ENCODE assay signal across 13 cellular contexts in genomic region chr6:28384143-28384533, GRCh38. TPM values are rescaled to one million over a fixed set of nuclear protein-coding genes. Genes with fewer than 3 reads are reported as not detected.
DNase-seq lines count a peak whose midpoint lies in the region; ATAC-seq and TF ChIP-seq lines count a peak whose summit lies in the region.
"Had no signal": no experiment of that assay in that cellular context is flagged by ENCODE, and none has a peak within 500 bp of the region (broad histone marks: within the 10 kb centered on the region; RNA-seq: fewer than 3 reads in every experiment).

No MANE protein-coding gene starts in this region.

- H3K27ac ChIP-seq in IMR-90 (ENCODE audit: insufficient read depth, low read length) (no peak overlapping the region), testis (peak overlapping the region; percentile 51 to 81)

- H3K4me2 ChIP-seq in IMR-90 (ENCODE audit: low read depth, low read length): no peak overlapping the region

- no peak overlapping the region for H2BK120ac ChIP-seq in IMR-90 (ENCODE audit: low read depth, low read length)

- H4K8ac ChIP-seq in IMR-90 (ENCODE audit: low read depth in 2 of 2, low read length in 2 of 2): peak overlapping the region in 1 of 2 experiments; percentile 71; a peak in 2 of 4 replicates

- in situ Hi-C loops in IMR-90 (cut with MboI; ENCODE audit: low sequenced_read_pairs): no loop called here

- H3K14ac ChIP-seq in IMR-90 (replicated peaks; ENCODE audit: low read depth, low read length): no peak overlapping the region

- TF ChIP-seq CTCF in IMR-90 (conservative IDR thresholded peaks at IDR 0.05; ENCODE audit: low read depth, low read length) (no peak), testis (IDR thresholded peaks at IDR 0.05) (no peak)

- no peak overlapping the region for H2AK9ac ChIP-seq in IMR-90 (replicated peaks; ENCODE audit: low read depth, low read length, poor library complexity)

- POLR2A ChIA-PET in IMR-90 (lab: Charles Lee; ENCODE audit: unreplicated experiment): no interaction called here

- WGBS in IMR-90 (ENCODE audit: extremely low coverage in 2 of 2, insufficient read length in 1 of 2), 2 experiments: no CpG with 5 or more reads among the region's 2 CpGs
- WGBS in testis, 2 donors: 59 to 62% methylated on average over 2 of the region's 2 CpGs

- H4K20me1 ChIP-seq in IMR-90 (ENCODE audit: insufficient read depth, low read length): no peaks in the 10 kb centered on the region

- H3K27me3 ChIP-seq in IMR-90 (ENCODE audit: control insufficient read depth, insufficient read depth, low read length): no peaks in the 10 kb centered on the region
- no peaks in the 10 kb centered on the region for H3K27me3 ChIP-seq in endocrine pancreas (ENCODE audit: control insufficient read depth, insufficient read depth, low read length)
- H3K27me3 ChIP-seq in testis: no peaks in the 10 kb centered on the region

- TF ChIP-seq POLR2A in IMR-90 (IDR thresholded peaks at IDR 0.05; ENCODE audit: low read depth, low read length) (no peak), testis (IDR thresholded peaks at IDR 0.05) (no peak)

- BruUV-seq in IMR-90 (replicated peaks; lab: Mats Ljungman, UMichigan): no TSS peak

- no peaks in the 10 kb centered on the region for H3K9me1 ChIP-seq in IMR-90 (ENCODE audit: insufficient read depth, low read length)

- H3K36me3 ChIP-seq in IMR-90 (ENCODE audit: control insufficient read depth, insufficient read depth, low read length): peaks cover 18% of the 10 kb centered on the region
- H3K36me3 ChIP-seq in endocrine pancreas (ENCODE audit: control insufficient read depth, insufficient read depth, low read length): peaks cover 2% of the 10 kb centered on the region
- H3K36me3 ChIP-seq in testis (ENCODE audit: low read depth, missing control alignments): no peaks in the 10 kb centered on the region

- H3K4me1 ChIP-seq in IMR-90 (ENCODE audit: control insufficient read depth, insufficient read depth, low read length) (no peaks in the 10 kb centered on the region), endocrine pancreas (ENCODE audit: control insufficient read depth, insufficient read depth, low read length) (peaks cover 10% of the 10 kb centered on the region), testis (no peaks in the 10 kb centered on the region)

- H3K4me3 ChIP-seq in IMR-90 (ENCODE audit: insufficient read depth, low read depth, low read length): no peak overlapping the region
- H3K4me3 ChIP-seq in endocrine pancreas (ENCODE audit: control insufficient read depth, insufficient read depth, low read length): peak overlapping the region; percentile 33
- H3K4me3 ChIP-seq in testis: peak overlapping the region in 1 of 2 donors; percentile 40

- dilution Hi-C loops in IMR-90 (cut with HindIII; ENCODE audit: low sequenced_read_pairs, unreplicated experiment): no loop called here

- DNase-seq in IMR-90 (no peak), testis (no peak)
- DNase-seq: activated B cell treated with CpG ODN at 0.5 μM for 24 hours; activated CD8-positive, alpha-beta memory T cell treated with anti-CD3 and anti-CD28 coated beads, Interleukin-2, amount 50 U/mL, for 4 hours; EL; head of caudate nucleus; left ventricle myocardium superior; NCI-H1436 had no signal

- H2BK5ac ChIP-seq in IMR-90 (ENCODE audit: low read depth, low read length, poor library complexity, severe bottlenecking): no peak overlapping the region

- TF ChIP-seq RAD21 in IMR-90 (IDR thresholded peaks at IDR 0.05; ENCODE audit: low read length): no peak

- H3K79me1 ChIP-seq in IMR-90 (ENCODE audit: low read depth in 1 of 2, low read length in 2 of 2): peaks cover 21 to 35% of the 10 kb centered on the region in 2 experiments

- H3K9ac ChIP-seq in IMR-90 (ENCODE audit: low read depth, low read length): no peak overlapping the region
- H3K9ac ChIP-seq in endocrine pancreas (ENCODE audit: control insufficient read depth, insufficient read depth, low read length): no peak overlapping the region

- H2AK5ac ChIP-seq in IMR-90 (ENCODE audit: low read depth, low read length): no peak overlapping the region

- ATAC-seq in IMR-90 (ENCODE audit: low read depth): no peak
- ATAC-seq in GM21367 (IDR thresholded peaks at IDR 0.05; ENCODE audit: unreplicated experiment): no peak
- no peak for ATAC-seq in HG03175 (IDR thresholded peaks at IDR 0.05; ENCODE audit: unreplicated experiment)

- H2BK15ac ChIP-seq in IMR-90 (ENCODE audit: low read depth, low read length): no peak overlapping the region

- intact Hi-C loops in IMR-90 (cut with micrococcal nuclease) (no loop called here), testis (cut with DNase I; ENCODE audit: low total_unique reads) (no loop called here)

- H2AFZ ChIP-seq in IMR-90 (replicated peaks; ENCODE audit: low read length, poor library complexity): no peak overlapping the region

- no peak overlapping the region for H4K91ac ChIP-seq in IMR-90 (ENCODE audit: insufficient read depth, low read depth, low read length)

- no peak overlapping the region for H3K23ac ChIP-seq in IMR-90 (ENCODE audit: low read depth, low read length)

- H3K9me3 ChIP-seq in IMR-90 (ENCODE audit: control insufficient read depth, insufficient read depth, low read length) (no peaks in the 10 kb centered on the region), endocrine pancreas (ENCODE audit: control insufficient read depth, low read length) (no peaks in the 10 kb centered on the region), testis (no peaks in the 10 kb centered on the region)

- no peak overlapping the region for H3K18ac ChIP-seq in IMR-90 (ENCODE audit: low read depth, low read length)

- H2BK20ac ChIP-seq in IMR-90 (ENCODE audit: low read depth, low read length): no peak overlapping the region

- H3K4ac ChIP-seq in IMR-90 (ENCODE audit: low read depth, low read length): 0 out of 2 replicates have a peak overlapping the region, but pooled peaks have one; percentile 57

- CTCF ChIA-PET in IMR-90 (lab: Yijun Ruan, JAX): interaction anchor here (0.6 to 3.3 kb wide), 4 partner anchors 12 to 132 kb away, joined by 3 to 15 read pairs (median 4); partner anchors contain the start of gene ZKSCAN4

- no peak overlapping the region for H3K56ac ChIP-seq in IMR-90 (ENCODE audit: extremely low read depth, insufficient read depth, low read length)

- 0 out of 2 replicates have a peak overlapping the region, but pooled peaks have one; percentile 7 for H4K5ac ChIP-seq in IMR-90 (ENCODE audit: low read depth, low read length)

TF ChIP-seq in IMR-90, 13 proteins besides CTCF, POLR2A, EP300 and RAD21:
- TF ChIP-seq CEBPB (IDR thresholded peaks at IDR 0.05; ENCODE audit: low read depth, low read length) (peak; percentile 31; the same call in 1 of the 2 replicates), MAZ (IDR thresholded peaks at IDR 0.05; ENCODE audit: borderline replicate concordance, low read depth, low read length) (no peak), ELK1 (IDR thresholded peaks at IDR 0.05; ENCODE audit: borderline replicate concordance, low read depth, low read length) (no peak)
TF ChIP-seq in IMR-90: peak in this region for 1.

RNA-seq across cellular contexts. Expression of gene ZSCAN12, which starts 15.4 kb away (rescaled TPM):
- total RNA-seq in IMR-90 (2012; rRNA removed) (6.4 and 6.5 TPM in 2 replicates), testis (10 to 100 TPM; 12.2 to 12.3 TPM)
- polyA plus RNA-seq in IMR-90 (2012; rRNA removed) (1.6 and 2.0 TPM in 2 replicates), testis (ENCODE audit: insufficient read depth, low read depth, low replicate concordance) (7.0 TPM)
- polyA plus RNA-seq in IMR-90 (2012; cell fraction: cytosol; rRNA removed): 0.31 and 0.74 TPM in 2 replicates
- polyA plus RNA-seq in IMR-90 (2012; cell fraction: nucleus; rRNA removed; ENCODE audit: low replicate concordance): 0.60 and 3.1 TPM in 2 replicates

RNA-seq across cellular contexts. Expression of gene ZKSCAN3, which starts 34.4 kb away (rescaled TPM):
- total RNA-seq in IMR-90 (2012; rRNA removed): 4.4 and 4.8 TPM in 2 replicates
- polyA plus RNA-seq in IMR-90 (2012; rRNA removed): 2.1 and 3.7 TPM in 2 replicates
- polyA plus RNA-seq in IMR-90 (2012; cell fraction: cytosol; rRNA removed): 0.87 and 0.94 TPM in 2 replicates
- polyA plus RNA-seq in IMR-90 (2012; cell fraction: nucleus; rRNA removed; ENCODE audit: low replicate concordance): 1.2 and 5.0 TPM in 2 replicates
- 1 to 10 TPM; 8.1 to 8.3 TPM for total RNA-seq in testis
- polyA plus RNA-seq in testis (ENCODE audit: insufficient read depth, low read depth, low replicate concordance): 5.4 TPM

RNA-seq across cellular contexts. Expression of gene ZSCAN31, which starts 48.2 kb away (rescaled TPM):
- total RNA-seq in IMR-90 (2012; rRNA removed) (4.2 and 4.7 TPM in 2 replicates), testis (10 to 100 TPM; 21.4 to 29.0 TPM)
- polyA plus RNA-seq in IMR-90 (2012; rRNA removed) (1.2 and 1.4 TPM in 2 replicates), testis (ENCODE audit: insufficient read depth, low read depth, low replicate concordance) (51.3 TPM)
- 0.43 and 0.44 TPM in 2 replicates for polyA plus RNA-seq in IMR-90 (2012; cell fraction: cytosol; rRNA removed)
- polyA plus RNA-seq in IMR-90 (2012; cell fraction: nucleus; rRNA removed; ENCODE audit: low replicate concordance): 0.54 and 1.6 TPM in 2 replicates

RNA-seq across cellular contexts. Expression of gene ZSCAN23, which starts 59.2 kb away (rescaled TPM):
- total RNA-seq in IMR-90 (2012; rRNA removed) (5.3 and 8.4 TPM in 2 replicates), testis (1 to 10 TPM; 8.3 to 9.1 TPM)
- polyA plus RNA-seq in IMR-90 (2012; rRNA removed) (0.89 and 1.7 TPM in 2 replicates), testis (ENCODE audit: insufficient read depth, low read depth, low replicate concordance) (2.4 TPM)
- 0.27 and 0.37 TPM in 2 replicates for polyA plus RNA-seq in IMR-90 (2012; cell fraction: cytosol; rRNA removed)
- 0.88 and 4.2 TPM in 2 replicates for polyA plus RNA-seq in IMR-90 (2012; cell fraction: nucleus; rRNA removed; ENCODE audit: low replicate concordance)
- total RNA-seq: NCI-H460 had no signal
- polyA plus RNA-seq: CD14-positive monocyte had no signal
